Comparison of ENCODE assay signal across 1 cellular context in genomic region chr19:29527500-29528328, GRCh38.
TF ChIP-seq lines count a peak whose summit lies in the region.

No MANE protein-coding gene starts in this region.

TF ChIP-seq in SK-N-SH treated with all-trans-retinoic acid at 6 μM for 48 hours, 23 proteins besides CTCF, POLR2A, EP300 and RAD21 (continued from another document):
- TF ChIP-seq GLIS3 (CRISPR knock-in tag; IDR thresholded peaks at IDR 0.05) (no peak), ZNF8 (CRISPR knock-in tag; IDR thresholded peaks at IDR 0.05) (no peak), ESRRG (CRISPR knock-in tag; IDR thresholded peaks at IDR 0.05) (no peak)
